2 cellular contexts compared by ENCODE assay signal in genomic region chr6:157096105-157096504, GRCh38.
TF ChIP-seq lines count a peak whose summit lies in the region.

No MANE protein-coding gene starts in this region.

TF ChIP-seq in SK-N-SH treated with all-trans-retinoic acid at 6 μM for 48 hours, 23 proteins besides CTCF, POLR2A, EP300 and RAD21:
- TF ChIP-seq PATZ1 (CRISPR knock-in tag; IDR thresholded peaks at IDR 0.05; ENCODE audit: borderline replicate concordance): no peak
- TF ChIP-seq ZFP3 (CRISPR knock-in tag; IDR thresholded peaks at IDR 0.05): peak; percentile 59; the same call in 1 of the 2 replicates
- TF ChIP-seq ESRRG (CRISPR knock-in tag; IDR thresholded peaks at IDR 0.05): no peak

TF ChIP-seq in SK-N-SH, 30 proteins besides CTCF, POLR2A, EP300 and RAD21 (continued from another document):
- TF ChIP-seq ZBTB33 (IDR thresholded peaks at IDR 0.05; ENCODE audit: borderline replicate concordance, low read depth): no peak
- no peak for TF ChIP-seq NFIC (IDR thresholded peaks at IDR 0.05; ENCODE audit: borderline replicate concordance)
- no peak for TF ChIP-seq EZH2phosphoT487 (IDR thresholded peaks at IDR 0.05; ENCODE audit: borderline replicate concordance, low read depth)
- TF ChIP-seq SIN3A (IDR thresholded peaks at IDR 0.05; ENCODE audit: borderline replicate concordance, low read depth, low read length): no peak
- TF ChIP-seq GABPA (IDR thresholded peaks at IDR 0.05; ENCODE audit: low read depth): no peak
- no peak for TF ChIP-seq SMC3 (IDR thresholded peaks at IDR 0.05; ENCODE audit: low read depth, low read length)
- no peak for TF ChIP-seq MEF2A (IDR thresholded peaks at IDR 0.05; ENCODE audit: borderline replicate concordance, low read depth)
TF ChIP-seq in SK-N-SH: peak in this region for 0.
